In genomic region chr20:8401491-8401890, GRCh38 we compare ENCODE assay signal across 2 cellular contexts.
A peak's percentile ranks its signal among the peaks of the same experiment; 100 is the strongest.
TF ChIP-seq lines count a peak whose summit lies in the region.

No MANE protein-coding gene starts in this region.

TF ChIP-seq in HEK293, 187 proteins besides CTCF, POLR2A, EP300 and RAD21:
- no peak for TF ChIP-seq SCRT1 (tag by site-specific recombination; IDR thresholded peaks at IDR 0.05; ENCODE audit: borderline replicate concordance)
- no peak for TF ChIP-seq ZNF146 (tag by site-specific recombination; IDR thresholded peaks at IDR 0.05)
- no peak for TF ChIP-seq ZNF513 (tag by site-specific recombination; IDR thresholded peaks at IDR 0.05)
- no peak for TF ChIP-seq ZNF175 (tag by site-specific recombination; IDR thresholded peaks at IDR 0.05)
- 0 out of 2 replicates have a peak, but pooled peaks have one; percentile 11 for TF ChIP-seq PRDM10 (tag by site-specific recombination; IDR thresholded peaks at IDR 0.05)
- TF ChIP-seq BCL11B (tag by site-specific recombination; IDR thresholded peaks at IDR 0.05; ENCODE audit: low read depth) = no peak
- no peak for TF ChIP-seq ZNF555 (tag by site-specific recombination; conservative IDR thresholded peaks at IDR 0.05)
- TF ChIP-seq ZNF350 (tag by site-specific recombination; IDR thresholded peaks at IDR 0.05) = no peak

TF ChIP-seq in GM12878, 131 proteins besides CTCF, POLR2A, EP300 and RAD21:
- TF ChIP-seq SKIL (IDR thresholded peaks at IDR 0.05; ENCODE audit: low read depth, poor library complexity, severe bottlenecking) = no peak
- TF ChIP-seq ATF2 (IDR thresholded peaks at IDR 0.05; ENCODE audit: low read length) = no peak
- no peak for TF ChIP-seq HDAC6 (IDR thresholded peaks at IDR 0.05; ENCODE audit: unreplicated experiment)
- no peak for TF ChIP-seq HSF1 (IDR thresholded peaks at IDR 0.05; ENCODE audit: low read depth, low read length)
- no peak for TF ChIP-seq CHD4 (IDR thresholded peaks at IDR 0.05)
- no peak for TF ChIP-seq SIX5 (IDR thresholded peaks at IDR 0.05; ENCODE audit: low read depth, low read length, severe bottlenecking)
- no peak for TF ChIP-seq E4F1 (IDR thresholded peaks at IDR 0.05; ENCODE audit: borderline replicate concordance, partially characterized antibody)
- TF ChIP-seq USF2 (IDR thresholded peaks at IDR 0.05; ENCODE audit: borderline replicate concordance, low read depth, low read length) = no peak
- no peak for TF ChIP-seq BACH1 (IDR thresholded peaks at IDR 0.05; ENCODE audit: borderline replicate concordance)
TF ChIP-seq in GM12878: peak in this region for 0.
